Comparison of ENCODE assay signal across 1 cellular context in the genomic region with DNA sequence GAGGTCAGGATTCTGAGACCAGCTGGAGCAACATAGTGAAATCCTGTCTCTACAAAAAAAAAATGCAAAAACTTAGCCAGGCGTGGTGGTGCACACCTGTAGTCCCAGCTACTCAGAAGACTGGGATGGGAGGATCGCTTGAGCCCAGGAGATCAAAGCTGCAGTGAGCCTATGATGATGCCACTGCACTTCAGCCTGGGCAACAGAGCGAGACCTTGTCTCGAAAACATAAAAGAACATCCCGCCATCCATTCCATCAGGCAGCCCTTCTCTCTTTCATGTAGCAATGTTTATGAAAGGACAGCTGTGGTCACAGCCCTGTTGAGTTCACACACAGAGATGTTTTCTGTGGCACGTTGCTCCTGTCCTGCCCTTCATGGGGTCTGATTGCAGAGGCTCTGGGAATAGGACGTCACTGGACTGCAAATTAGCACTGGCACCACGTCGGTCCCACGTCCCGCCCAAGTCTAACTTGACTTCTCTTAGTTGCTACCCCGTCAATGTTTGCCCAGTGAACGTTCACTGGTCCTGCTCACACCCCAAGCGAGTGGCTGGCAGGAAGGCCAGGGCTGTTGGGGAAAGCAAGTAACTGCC.
A peak's percentile ranks its signal among the peaks of the same experiment; 100 is the strongest.
TF ChIP-seq lines count a peak whose summit lies in the region.

No MANE protein-coding gene starts in this region.

TF ChIP-seq in HepG2, 621 proteins besides CTCF, POLR2A, EP300 and RAD21 (continued from another document and continues in another):
- TF ChIP-seq SKIL (CRISPR knock-in tag; IDR thresholded peaks at IDR 0.05; ENCODE audit: borderline replicate concordance) (no peak), ETS1 (CRISPR knock-in tag; IDR thresholded peaks at IDR 0.05) (no peak), ZNF484 (CRISPR knock-in tag; IDR thresholded peaks at IDR 0.05; ENCODE audit: borderline replicate concordance, low read depth) (no peak), ZUFSP (CRISPR knock-in tag; IDR thresholded peaks at IDR 0.05; ENCODE audit: borderline replicate concordance) (no peak), ZNF496 (CRISPR knock-in tag; IDR thresholded peaks at IDR 0.05; ENCODE audit: insufficient replicate concordance) (no peak), ZSCAN12 (CRISPR knock-in tag; IDR thresholded peaks at IDR 0.05) (no peak), SAP130 (CRISPR knock-in tag; IDR thresholded peaks at IDR 0.05; ENCODE audit: low read depth) (peak; percentile 70; the same call in 1 of the 2 replicates), NBN (conservative IDR thresholded peaks at IDR 0.05) (no peak), DMAP1 (CRISPR knock-in tag; IDR thresholded peaks at IDR 0.05) (no peak), ZNF282 (IDR thresholded peaks at IDR 0.05; ENCODE audit: partially characterized antibody) (no peak), MIXL1 (CRISPR knock-in tag; IDR thresholded peaks at IDR 0.05) (no peak), SAFB2 (CRISPR knock-in tag; IDR thresholded peaks at IDR 0.05; ENCODE audit: borderline replicate concordance, low read depth) (no peak), BRF2 (CRISPR knock-in tag; IDR thresholded peaks at IDR 0.05) (no peak), PRPF4 (IDR thresholded peaks at IDR 0.05; ENCODE audit: low read depth, low read length, poor library complexity, severe bottlenecking) (no peak), ZBTB39 (CRISPR knock-in tag; IDR thresholded peaks at IDR 0.05) (no peak), CREBL2 (CRISPR knock-in tag; IDR thresholded peaks at IDR 0.05; ENCODE audit: borderline replicate concordance) (no peak), RFX5 (IDR thresholded peaks at IDR 0.05; ENCODE audit: low read depth, low read length) (no peak), PRMT3 (CRISPR knock-in tag; IDR thresholded peaks at IDR 0.05; ENCODE audit: borderline replicate concordance, low read depth) (no peak), KDM3A (CRISPR knock-in tag; IDR thresholded peaks at IDR 0.05; ENCODE audit: low read depth) (no peak), LBX2 (CRISPR knock-in tag; IDR thresholded peaks at IDR 0.05; ENCODE audit: borderline replicate concordance) (no peak), NR2F1 (CRISPR knock-in tag; IDR thresholded peaks at IDR 0.05) (no peak), CBX1 (IDR thresholded peaks at IDR 0.05; ENCODE audit: low read depth) (no peak), ZNF83 (CRISPR knock-in tag; IDR thresholded peaks at IDR 0.05; ENCODE audit: borderline replicate concordance) (no peak), ZGPAT (CRISPR knock-in tag; IDR thresholded peaks at IDR 0.05) (no peak), SMARCC2 (IDR thresholded peaks at IDR 0.05) (no peak), ZNF546 (CRISPR knock-in tag; conservative IDR thresholded peaks at IDR 0.05) (no peak), MLLT10 (CRISPR knock-in tag; IDR thresholded peaks at IDR 0.05) (no peak), NCOA5 (CRISPR knock-in tag; IDR thresholded peaks at IDR 0.05) (no peak), ZNF7 (CRISPR knock-in tag; IDR thresholded peaks at IDR 0.05) (no peak), TFDP2 (CRISPR knock-in tag; IDR thresholded peaks at IDR 0.05) (no peak), SIX4 (CRISPR knock-in tag; IDR thresholded peaks at IDR 0.05) (no peak), CBFB (CRISPR knock-in tag; IDR thresholded peaks at IDR 0.05) (no peak), FOSL1 (CRISPR knock-in tag; IDR thresholded peaks at IDR 0.05; ENCODE audit: borderline replicate concordance) (no peak), ZNF274 (CRISPR knock-in tag; IDR thresholded peaks at IDR 0.05) (no peak), ZNF101 (CRISPR knock-in tag; IDR thresholded peaks at IDR 0.05; ENCODE audit: borderline replicate concordance, low read depth) (no peak), TBP (CRISPR knock-in tag; IDR thresholded peaks at IDR 0.05) (no peak), MXD4 (CRISPR knock-in tag; IDR thresholded peaks at IDR 0.05) (no peak), SPEN (CRISPR knock-in tag; IDR thresholded peaks at IDR 0.05; ENCODE audit: low read depth) (no peak), ZBTB8A (CRISPR knock-in tag; IDR thresholded peaks at IDR 0.05; ENCODE audit: borderline replicate concordance, low read depth) (no peak), ZNF660 (CRISPR knock-in tag; IDR thresholded peaks at IDR 0.05; ENCODE audit: borderline replicate concordance, low read depth) (no peak), ZNF615 (CRISPR knock-in tag; IDR thresholded peaks at IDR 0.05; ENCODE audit: borderline replicate concordance) (no peak), MTF2 (CRISPR knock-in tag; IDR thresholded peaks at IDR 0.05; ENCODE audit: borderline replicate concordance) (no peak), ZNF570 (CRISPR knock-in tag; IDR thresholded peaks at IDR 0.05; ENCODE audit: borderline replicate concordance) (no peak)
- TF ChIP-seq, protein P1, sequence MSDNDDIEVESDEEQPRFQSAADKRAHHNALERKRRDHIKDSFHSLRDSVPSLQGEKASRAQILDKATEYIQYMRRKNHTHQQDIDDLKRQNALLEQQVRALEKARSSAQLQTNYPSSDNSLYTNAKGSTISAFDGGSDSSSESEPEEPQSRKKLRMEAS (IDR thresholded peaks at IDR 0.05), result 0 out of 2 replicates have a peak, but pooled peaks have one; percentile 18
- TF ChIP-seq, protein P2, sequence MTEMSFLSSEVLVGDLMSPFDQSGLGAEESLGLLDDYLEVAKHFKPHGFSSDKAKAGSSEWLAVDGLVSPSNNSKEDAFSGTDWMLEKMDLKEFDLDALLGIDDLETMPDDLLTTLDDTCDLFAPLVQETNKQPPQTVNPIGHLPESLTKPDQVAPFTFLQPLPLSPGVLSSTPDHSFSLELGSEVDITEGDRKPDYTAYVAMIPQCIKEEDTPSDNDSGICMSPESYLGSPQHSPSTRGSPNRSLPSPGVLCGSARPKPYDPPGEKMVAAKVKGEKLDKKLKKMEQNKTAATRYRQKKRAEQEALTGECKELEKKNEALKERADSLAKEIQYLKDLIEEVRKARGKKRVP (CRISPR knock-in tag; IDR thresholded peaks at IDR 0.05), result no peak
- TF ChIP-seq, protein P3, sequence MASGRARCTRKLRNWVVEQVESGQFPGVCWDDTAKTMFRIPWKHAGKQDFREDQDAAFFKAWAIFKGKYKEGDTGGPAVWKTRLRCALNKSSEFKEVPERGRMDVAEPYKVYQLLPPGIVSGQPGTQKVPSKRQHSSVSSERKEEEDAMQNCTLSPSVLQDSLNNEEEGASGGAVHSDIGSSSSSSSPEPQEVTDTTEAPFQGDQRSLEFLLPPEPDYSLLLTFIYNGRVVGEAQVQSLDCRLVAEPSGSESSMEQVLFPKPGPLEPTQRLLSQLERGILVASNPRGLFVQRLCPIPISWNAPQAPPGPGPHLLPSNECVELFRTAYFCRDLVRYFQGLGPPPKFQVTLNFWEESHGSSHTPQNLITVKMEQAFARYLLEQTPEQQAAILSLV (CRISPR knock-in tag; IDR thresholded peaks at IDR 0.05; ENCODE audit: borderline replicate concordance), result no peak
- TF ChIP-seq, protein P4, sequence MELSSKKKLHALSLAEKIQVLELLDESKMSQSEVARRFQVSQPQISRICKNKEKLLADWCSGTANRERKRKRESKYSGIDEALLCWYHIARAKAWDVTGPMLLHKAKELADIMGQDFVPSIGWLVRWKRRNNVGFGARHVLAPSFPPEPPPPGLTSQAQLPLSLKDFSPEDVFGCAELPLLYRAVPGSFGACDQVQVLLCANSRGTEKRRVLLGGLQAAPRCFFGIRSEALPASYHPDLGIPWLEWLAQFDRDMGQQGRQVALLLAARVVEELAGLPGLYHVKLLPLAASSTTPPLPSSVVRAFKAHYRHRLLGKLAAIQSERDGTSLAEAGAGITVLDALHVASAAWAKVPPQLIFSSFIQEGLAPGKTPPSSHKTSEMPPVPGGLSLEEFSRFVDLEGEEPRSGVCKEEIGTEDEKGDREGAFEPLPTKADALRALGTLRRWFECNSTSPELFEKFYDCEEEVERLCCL (CRISPR knock-in tag; IDR thresholded peaks at IDR 0.05; ENCODE audit: borderline replicate concordance), result no peak
- TF ChIP-seq, protein P5, sequence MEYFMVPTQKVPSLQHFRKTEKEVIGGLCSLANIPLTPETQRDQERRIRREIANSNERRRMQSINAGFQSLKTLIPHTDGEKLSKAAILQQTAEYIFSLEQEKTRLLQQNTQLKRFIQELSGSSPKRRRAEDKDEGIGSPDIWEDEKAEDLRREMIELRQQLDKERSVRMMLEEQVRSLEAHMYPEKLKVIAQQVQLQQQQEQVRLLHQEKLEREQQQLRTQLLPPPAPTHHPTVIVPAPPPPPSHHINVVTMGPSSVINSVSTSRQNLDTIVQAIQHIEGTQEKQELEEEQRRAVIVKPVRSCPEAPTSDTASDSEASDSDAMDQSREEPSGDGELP (IDR thresholded peaks at IDR 0.05; ENCODE audit: borderline replicate concordance, low read depth), result peak; percentile 88
